Comparison of ENCODE assay signal across 28 cellular contexts in the genomic region with DNA sequence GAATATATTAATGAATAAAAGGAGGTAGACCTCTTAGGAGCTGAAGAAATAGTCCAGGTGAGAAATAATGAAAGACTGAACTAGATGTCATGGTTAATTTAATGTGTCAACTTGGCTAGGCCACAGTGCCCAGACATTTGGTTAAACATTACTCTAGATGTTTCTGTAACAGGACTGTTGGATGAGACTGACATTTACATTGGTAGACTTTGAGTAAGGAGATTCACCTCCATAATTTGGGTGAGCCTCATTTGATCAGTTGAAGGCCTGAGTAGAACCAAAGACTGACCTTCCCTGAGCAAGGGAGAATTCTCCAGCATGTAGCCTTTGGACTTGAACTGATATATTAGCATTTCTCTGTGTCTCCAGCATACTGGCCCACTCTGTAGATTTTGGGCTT. TPM values are rescaled to one million over a fixed set of nuclear protein-coding genes. Genes with fewer than 3 reads are reported as not detected.
"Had no signal": no experiment of that assay in that cellular context is flagged by ENCODE, and none has a peak within 500 bp of the region (broad histone marks: within the 10 kb centered on the region; RNA-seq: fewer than 3 reads in every experiment).

No MANE protein-coding gene starts in this region.

- H3K4me1 ChIP-seq: heart left ventricle, left ventricle myocardium inferior, pancreas, prostate gland, right lobe of liver, testis, thyroid gland, transverse colon, upper lobe of right lung had no signal

- H3K9me3 ChIP-seq: heart left ventricle, left ventricle myocardium inferior, pancreas, prostate gland, right lobe of liver, testis, thyroid gland, transverse colon, upper lobe of right lung had no signal

- H3K4me1 Mint-ChIP-seq: nephron; neural crest cell; stimulated activated naive B cell treated with anti-CD40 and anti-IgM and Interleukin-4, amounts not matched to agents 10 μg/mL and 1 μg/mL and 100 μg/mL, for 72 hours had no signal

- H3K27ac ChIP-seq: heart left ventricle, left ventricle myocardium inferior, pancreas, right lobe of liver, stomach, testis, thyroid gland, transverse colon, upper lobe of right lung had no signal

- ATAC-seq: heart left ventricle; naive thymus-derived CD8-positive, alpha-beta T cell; pancreas; right lobe of liver; stimulated activated naive B cell treated with anti-CD40 and anti-IgM and Interleukin-4, amounts not matched to agents 10 μg/mL and 1 μg/mL and 100 μg/mL, for 72 hours; stimulated activated naive CD8-positive, alpha-beta T cell treated with anti-CD3 and anti-CD28 coated beads, Interleukin-15, Interleukin-2, amounts not matched to agents 100 U/mL and 50 U/mL, for 24 hours; upper lobe of right lung had no signal

- H3K4me3 Mint-ChIP-seq: immature natural killer cell; mesothelial cell of epicardium; naive thymus-derived CD8-positive, alpha-beta T cell; nephron; neural crest cell; stimulated activated naive B cell treated with anti-CD40 and anti-IgM and Interleukin-4, amounts not matched to agents 10 μg/mL and 1 μg/mL and 100 μg/mL, for 72 hours had no signal

- DNase-seq: heart left ventricle; hypothalamus; immature natural killer cell; kidney; left ventricle myocardium inferior; mesendoderm; naive thymus-derived CD8-positive, alpha-beta T cell; nucleus accumbens; pancreas; posterior cingulate gyrus; right lobe of liver; stimulated activated CD4-positive, alpha-beta T cell treated with anti-CD3 and anti-CD28 coated beads, Interleukin-15, amount 100 ng/mL, for 24 hours; stimulated activated CD4-positive, alpha-beta T cell treated with anti-CD3 and anti-CD28 coated beads, Interleukin-2, amount 100 ng/mL, for 24 hours; stimulated activated CD4-positive, alpha-beta T cell treated with anti-CD3 and anti-CD28 coated beads, Interleukin-4, amount 100 ng/mL, for 1 hour; stimulated activated naive B cell treated with anti-CD40 and anti-IgM and Interleukin-4, amounts not matched to agents 10 μg/mL and 1 μg/mL and 100 μg/mL, for 72 hours; stimulated activated naive CD8-positive, alpha-beta T cell treated with anti-CD3 and anti-CD28 coated beads, Interleukin-15, Interleukin-2, amounts not matched to agents 100 U/mL and 50 U/mL, for 24 hours; stomach; testis; thyroid gland; transverse colon; upper lobe of right lung had no signal

- H3K36me3 Mint-ChIP-seq: mesothelial cell of epicardium had no signal

- H3K27me3 ChIP-seq: heart left ventricle, pancreas, right lobe of liver, stomach, testis, thyroid gland, transverse colon, upper lobe of right lung had no signal

- H3K4me3 ChIP-seq: heart left ventricle, left ventricle myocardium inferior, lung, pancreas, prostate gland, right lobe of liver, smooth muscle cell, stomach, testis, thyroid gland, transverse colon, upper lobe of right lung had no signal

- H3K36me3 ChIP-seq: heart left ventricle, left ventricle myocardium inferior, pancreas, prostate gland, right lobe of liver, stomach, thyroid gland, transverse colon, upper lobe of right lung had no signal

- H3K27ac Mint-ChIP-seq: immature natural killer cell; naive thymus-derived CD8-positive, alpha-beta T cell; nephron; stimulated activated naive B cell treated with anti-CD40 and anti-IgM and Interleukin-4, amounts not matched to agents 10 μg/mL and 1 μg/mL and 100 μg/mL, for 72 hours had no signal

RNA-seq across cellular contexts. Expression of a gene that starts 49.2 kb away (rescaled TPM):
- total RNA-seq: myocyte; naive thymus-derived CD8-positive, alpha-beta T cell; neural crest cell had no signal
- polyA plus RNA-seq: immature natural killer cell; naive thymus-derived CD8-positive, alpha-beta T cell had no signal
